ENCODE assay signal across 9 cellular contexts in the genomic region with DNA sequence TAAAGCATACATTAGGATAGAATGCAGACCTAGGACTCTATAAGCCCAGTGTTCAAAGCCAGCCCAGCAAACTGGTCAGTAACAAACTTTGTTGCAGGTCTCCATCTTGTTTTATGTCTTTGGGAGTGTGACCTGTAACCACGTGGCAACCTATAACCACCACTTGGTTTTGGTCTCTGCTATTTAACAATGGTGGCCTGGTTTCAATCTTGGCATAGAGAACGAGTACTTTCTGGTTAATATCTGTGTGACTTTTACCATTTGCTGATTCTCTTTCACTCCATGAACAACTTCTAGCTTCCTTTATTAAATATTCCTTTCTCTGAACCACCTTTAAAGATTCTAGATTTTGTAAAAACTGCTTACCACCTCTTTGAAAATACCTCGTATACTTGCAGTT.
"Had no signal": no experiment of that assay in that cellular context is flagged by ENCODE, and none has a peak within 500 bp of the region (broad histone marks: within the 10 kb centered on the region; RNA-seq: fewer than 3 reads in every experiment).

No MANE protein-coding gene starts in this region.

- H3K27ac ChIP-seq: GM23248 had no signal

- H3K4me2 ChIP-seq: GM23338 had no signal

- ATAC-seq: GM23338, HCT116 had no signal

- H2AFZ ChIP-seq: GM23248, GM23338 had no signal

- H3K36me3 ChIP-seq: HAP-1 had no signal

- H3K4me1 ChIP-seq: HAP-1 had no signal

- H3K9ac ChIP-seq: GM23248 had no signal

- DNase-seq: GM23248, GOT3, H7, H9, HCEC 1CT, HFFc6 had no signal

- H3K4me3 ChIP-seq: GM23248, GM23338, HAP-1 had no signal
